Comparison of ENCODE assay signal across 25 cellular contexts in genomic region chr3:37477275-37477674, GRCh38. TPM values are rescaled to one million over a fixed set of nuclear protein-coding genes. Genes with fewer than 3 reads are reported as not detected.
DNase-seq lines count a peak whose midpoint lies in the region; ATAC-seq and TF ChIP-seq lines count a peak whose summit lies in the region.
"Had no signal": no experiment of that assay in that cellular context is flagged by ENCODE, and none has a peak within 500 bp of the region (broad histone marks: within the 10 kb centered on the region; RNA-seq: fewer than 3 reads in every experiment).

No MANE protein-coding gene starts in this region.

- TF ChIP-seq CTCF in LNCaP clone FGC (IDR thresholded peaks at IDR 0.05; ENCODE audit: control insufficient read depth, extremely low read depth, insufficient read depth): no peak
- TF ChIP-seq CTCF in endothelial cell (IDR thresholded peaks at IDR 0.05; ENCODE audit: unreplicated experiment): no peak

- no peaks in the 10 kb centered on the region for H4K20me1 ChIP-seq in BLaER1

- H3K9me3 Mint-ChIP-seq in endothelial cell (ENCODE audit: unreplicated experiment): no peaks in the 10 kb centered on the region
- H3K9me3 Mint-ChIP-seq: CD4-positive, alpha-beta T cell had no signal

- H3K27ac Mint-ChIP-seq in endothelial cell (ENCODE audit: unreplicated experiment): peak overlapping the region; percentile 43
- H3K27ac Mint-ChIP-seq: CD4-positive, alpha-beta T cell had no signal

- H3K4me3 Mint-ChIP-seq in endothelial cell (ENCODE audit: unreplicated experiment): peak overlapping the region; percentile 53
- H3K4me3 Mint-ChIP-seq: CD4-positive, alpha-beta T cell had no signal

- H3K36me3 ChIP-seq in BLaER1: no peaks in the 10 kb centered on the region
- H3K36me3 ChIP-seq: SJCRH30 had no signal

- no peak for ATAC-seq in HG02763 (IDR thresholded peaks at IDR 0.05; ENCODE audit: unreplicated experiment)
- ATAC-seq: Right ventricle myocardium inferior had no signal

- no peaks in the 10 kb centered on the region for H3K27me3 ChIP-seq in BLaER1
- H3K27me3 ChIP-seq: SJCRH30 had no signal

- H3K4me1 ChIP-seq in BLaER1: peaks cover 35% of the 10 kb centered on the region

- H3K27ac ChIP-seq in BLaER1: no peak overlapping the region
- H3K27ac ChIP-seq: HL-60, PC-9, SJCRH30 had no signal

- no peak overlapping the region for H3K9ac ChIP-seq in BLaER1

- H3K4me3 ChIP-seq in BLaER1: no peak overlapping the region
- H3K4me3 ChIP-seq in LNCaP clone FGC (ENCODE audit: low read depth, low read length): no peak overlapping the region
- H3K4me3 ChIP-seq: PC-9, SJCRH30 had no signal

- DNase-seq in LNCaP clone FGC (ENCODE audit: low read depth) (peak; percentile 58), endothelial cell (ENCODE audit: low spot score) (no peak), mucosa of gallbladder (ENCODE audit: low spot score) (peak; percentile 42), NCI-H524 treated with DMSO at 0.1 percent for 48 hours (lab: John Stamatoyannopoulos, UW) (no peak), retina (no peak)
- DNase-seq: CD4-positive, alpha-beta T cell; DMS53; GOT3; HCEC 1CT; Karpas-422; MV-4-11; NCI-H1105 treated with DMSO at 0.1 percent for 48 hours; NCI-H146; NCI-H1930; NCI-H2107; NCI-H82; NK-92 treated with Interleukin-12 subunit alpha and Interleukin-12 subunit beta, amount 100 ng/mL, for 24 hours; PC-9; SJCRH30 had no signal

- H3K4me1 Mint-ChIP-seq in endothelial cell (ENCODE audit: unreplicated experiment): peaks cover 39% of the 10 kb centered on the region

- peaks cover 70% of the 10 kb centered on the region for H3K36me3 Mint-ChIP-seq in endothelial cell (ENCODE audit: low read depth, unreplicated experiment)

- H3K9me3 ChIP-seq in BLaER1: no peaks in the 10 kb centered on the region
- H3K9me3 ChIP-seq: SJCRH30 had no signal

- peak overlapping the region; percentile 61 for H3K4me2 ChIP-seq in BLaER1
- H3K4me2 ChIP-seq: PC-9 had no signal

- H3K27me3 Mint-ChIP-seq in endothelial cell (ENCODE audit: unreplicated experiment): peaks cover 4% of the 10 kb centered on the region

RNA-seq across cellular contexts. Expression of gene ITGA9, which starts 25.3 kb away (rescaled TPM):
- 212 TPM for total RNA-seq in endothelial cell (ENCODE audit: unreplicated experiment)
- total RNA-seq in mucosa of gallbladder: 51.0 TPM
- total RNA-seq: A172; CD4-positive, alpha-beta T cell; MCF 10A; PC-9 had no signal

Comparison
In these comparisons a context has a peak if more than half of its experiments do, and no peak if none do; other contexts are left out.
1. DNase-seq: peak in LNCaP clone FGC (single experiment) and mucosa of gallbladder (single experiment); none in endothelial cell (single experiment), NCI-H524 treated with DMSO at 0.1 percent for 48 hours (single experiment) and retina (single experiment).